Comparison of ENCODE assay signal across 9 cellular contexts in genomic region chr2:110755494-110756078, GRCh38. TPM values are rescaled to one million over a fixed set of nuclear protein-coding genes. Genes with fewer than 3 reads are reported as not detected.
DNase-seq lines count a peak whose midpoint lies in the region; ATAC-seq and TF ChIP-seq lines count a peak whose summit lies in the region.
"Had no signal": no experiment of that assay in that cellular context is flagged by ENCODE, and none has a peak within 500 bp of the region (broad histone marks: within the 10 kb centered on the region; RNA-seq: fewer than 3 reads in every experiment).

No MANE protein-coding gene starts in this region.

- TF ChIP-seq CTCF in neural crest cell (conservative IDR thresholded peaks at IDR 0.05): peak; percentile 85

- DNase-seq in DMS53 (lab: John Stamatoyannopoulos, UW) (peak; percentile 53), Kasumi-1 (lab: John Stamatoyannopoulos, UW) (peak; percentile 53 to 55), cerebellar cortex (ENCODE audit: low spot score) (peak; percentile 5), neural crest cell (ENCODE audit: low read depth, low spot score) (no peak), NCI-H1436 treated with DMSO at 0.1 percent for 48 hours (lab: John Stamatoyannopoulos, UW) (no peak)
- DNase-seq in stimulated activated CD4-positive, alpha-beta T cell treated with anti-CD3 and anti-CD28 coated beads, Interleukin-4, amount 100 ng/mL, for 4 hours: no peak
- no peak for DNase-seq in activated CD4-positive, alpha-beta T cell treated with anti-CD3 and anti-CD28 coated beads, Interleukin-2, amount 50 U/mL, for 1 hour
- DNase-seq: activated T-cell treated with anti-CD3 and anti-CD28 coated beads, Interleukin-2, amount 50 U/mL, for 24 hours had no signal

- peaks cover 4% of the 10 kb centered on the region for H3K27me3 Mint-ChIP-seq in neural crest cell (ENCODE audit: low read depth)

- H3K4me3 Mint-ChIP-seq in neural crest cell: no peak overlapping the region
- H3K4me3 Mint-ChIP-seq: activated T-cell treated with anti-CD3 and anti-CD28 coated beads, Interleukin-2, amount 50 U/mL, for 24 hours had no signal

- no peak overlapping the region for H3K27ac Mint-ChIP-seq in neural crest cell (ENCODE audit: unreplicated experiment)
- H3K27ac Mint-ChIP-seq: activated T-cell treated with anti-CD3 and anti-CD28 coated beads, Interleukin-2, amount 50 U/mL, for 24 hours had no signal

- ATAC-seq in HG02642 (IDR thresholded peaks at IDR 0.05; ENCODE audit: poor library complexity, unreplicated experiment): no peak

- peaks cover 11% of the 10 kb centered on the region for H3K9me3 Mint-ChIP-seq in neural crest cell

- H3K4me1 Mint-ChIP-seq in neural crest cell: no peaks in the 10 kb centered on the region

- peaks cover 2% of the 10 kb centered on the region for H3K36me3 Mint-ChIP-seq in neural crest cell (ENCODE audit: low read depth)

RNA-seq across cellular contexts. Expression of gene ACOXL, which starts 23.2 kb away (rescaled TPM):
- total RNA-seq in neural crest cell: not detected in 2 replicates

Comparison
In these comparisons a context has a peak if more than half of its experiments do, and no peak if none do; other contexts are left out.
1. DNase-seq: peak in DMS53 (single experiment), Kasumi-1 (2 of 2) and cerebellar cortex (single experiment); none in neural crest cell (single experiment), stimulated activated CD4-positive, alpha-beta T cell treated with anti-CD3 and anti-CD28 coated beads, Interleukin-4, amount 100 ng/mL, for 4 hours (0 of 2), NCI-H1436 treated with DMSO at 0.1 percent for 48 hours (single experiment) and activated CD4-positive, alpha-beta T cell treated with anti-CD3 and anti-CD28 coated beads, Interleukin-2, amount 50 U/mL, for 1 hour (single experiment).